24 cellular contexts compared by ENCODE assay signal in genomic region chr15:39270221-39270835, GRCh38.
DNase-seq lines count a peak whose midpoint lies in the region; ATAC-seq, FAIRE-seq and TF ChIP-seq lines count a peak whose summit lies in the region.
"Had no signal": no experiment of that assay in that cellular context is flagged by ENCODE, and none has a peak within 500 bp of the region (broad histone marks: within the 10 kb centered on the region; RNA-seq: fewer than 3 reads in every experiment).

No MANE protein-coding gene starts in this region.

- no peaks in the 10 kb centered on the region for H3K36me3 Mint-ChIP-seq in H9 (ENCODE audit: insufficient read depth in 1 of 3, low read depth in 3 of 3)
- H3K36me3 Mint-ChIP-seq: WTC11 had no signal

- H3K23ac ChIP-seq in H9 (ENCODE audit: insufficient read length, low read depth, low read length) = no peak overlapping the region

- BruUV-seq in endothelial cell of umbilical vein (replicated peaks; lab: Mats Ljungman, UMichigan) = TSS peak; percentile 47

- no peak overlapping the region for H3K4me3 ChIP-seq in endothelial cell of umbilical vein (replicated peaks in 1 of 3; ENCODE audit: insufficient read depth in 1 of 3, low read depth in 1 of 3, low read length in 3 of 3)
- no peak overlapping the region for H3K4me3 ChIP-seq in osteoblast (ENCODE audit: insufficient read depth, low read length)
- no peak overlapping the region for H3K4me3 ChIP-seq in H7 (ENCODE audit: insufficient read depth, low read depth, low read length)
- H3K4me3 ChIP-seq: esophagus squamous epithelium, heart left ventricle, prostate gland, upper lobe of left lung had no signal

- no peak for TF ChIP-seq CTCF in endothelial cell of umbilical vein (IDR thresholded peaks at IDR 0.05; ENCODE audit: extremely low read depth in 1 of 2, insufficient read depth in 1 of 2, low read depth in 1 of 2, low read length in 2 of 2)
- TF ChIP-seq CTCF in osteoblast (IDR thresholded peaks at IDR 0.05; ENCODE audit: extremely low read depth, low read depth, low read length) = no peak
- TF ChIP-seq CTCF in H9 (conservative IDR thresholded peaks at IDR 0.05) = no peak

- H2AFZ ChIP-seq in endothelial cell of umbilical vein (ENCODE audit: low read depth, low read length) = no peak overlapping the region
- H2AFZ ChIP-seq in osteoblast (ENCODE audit: low read length) = no peak overlapping the region
- no peak overlapping the region for H2AFZ ChIP-seq in H9 (ENCODE audit: low read length)

- H3K14ac ChIP-seq in H9 (ENCODE audit: insufficient read depth, low read length) = no peak overlapping the region

- H2BK20ac ChIP-seq in H9 (ENCODE audit: low read depth, low read length, poor library complexity, severe bottlenecking) = no peak overlapping the region

- H3K4ac ChIP-seq in H9 (ENCODE audit: low read depth, low read length) = no peak overlapping the region

- H3K27me3 ChIP-seq in endothelial cell of umbilical vein (ENCODE audit: control insufficient read depth in 2 of 2, insufficient read depth in 2 of 2, low read length in 2 of 2) (no peaks in the 10 kb centered on the region), osteoblast (ENCODE audit: insufficient read depth, low read length) (no peaks in the 10 kb centered on the region), H7 (ENCODE audit: control insufficient read depth, insufficient read depth, low read length) (no peaks in the 10 kb centered on the region), H9 (ENCODE audit: insufficient read depth, low read length) (no peaks in the 10 kb centered on the region)
- H3K27me3 ChIP-seq: esophagus squamous epithelium, heart left ventricle, upper lobe of left lung had no signal

- no peaks in the 10 kb centered on the region for H3K79me1 ChIP-seq in H9 (ENCODE audit: insufficient read depth, low read depth, low read length, poor library complexity, severe bottlenecking)

- H2BK120ac ChIP-seq in H9 (ENCODE audit: low read depth, low read length, poor library complexity, severe bottlenecking) = no peak overlapping the region

- H3K9me1 ChIP-seq in endothelial cell of umbilical vein (replicated peaks; ENCODE audit: control insufficient read depth, extremely low read depth, insufficient read depth, low read length) = no peaks in the 10 kb centered on the region

- DNase-seq in EH (ENCODE audit: low read depth) (peak; percentile 66), NCI-H69 (lab: John Stamatoyannopoulos, UW) (peak; percentile 88), endothelial cell of umbilical vein (ENCODE audit: low read depth, low spot score) (no peak), osteoblast (ENCODE audit: insufficient read length, low spot score, missing footprints) (peak; percentile 80), H7 (no peak), H9 (no peak), GF-D8 (lab: John Stamatoyannopoulos, UW) (no peak)
- DNase-seq: activated CD4-positive, alpha-beta memory T cell treated with anti-CD3 and anti-CD28 coated beads, Interleukin-2, amount 10 ng/mL, durations not matched to agents 7 days and 5 days; activated naive CD4-positive, alpha-beta T cell; DND-41; effector CD4-positive, alpha-beta T cell; esophagus squamous epithelium; heart left ventricle; midbrain; NCI-H1105; NCI-H2081 treated with DMSO at 0.1 percent for 48 hours; small intestine; stimulated activated CD4-positive, alpha-beta T cell treated with anti-CD3 and anti-CD28 coated beads, Interleukin-4, amount 100 ng/mL, for 24 hours; T-helper 2 cell; upper lobe of left lung had no signal

- H3K9me3 ChIP-seq in endothelial cell of umbilical vein (replicated peaks; ENCODE audit: control insufficient read depth, insufficient read depth, low read length) (no peaks in the 10 kb centered on the region), osteoblast (ENCODE audit: low read depth, low read length) (no peaks in the 10 kb centered on the region), H9 (ENCODE audit: control insufficient read depth, low read depth, low read length) (no peaks in the 10 kb centered on the region)
- H3K9me3 ChIP-seq: esophagus squamous epithelium, heart left ventricle, prostate gland, upper lobe of left lung had no signal

- no peak overlapping the region for H3T11ph ChIP-seq in H9 (ENCODE audit: low read length)

- no peak overlapping the region for H4K91ac ChIP-seq in H9 (ENCODE audit: insufficient read length, low read depth, low read length)

- H3K27me3 Mint-ChIP-seq in H9 (ENCODE audit: low read depth) = no peaks in the 10 kb centered on the region
- H3K27me3 Mint-ChIP-seq: activated CD4-positive, alpha-beta memory T cell treated with anti-CD3 and anti-CD28 coated beads, Interleukin-2, amount 10 ng/mL, durations not matched to agents 7 days and 5 days had no signal

- no peak overlapping the region for H2AK5ac ChIP-seq in H9 (ENCODE audit: insufficient read length, low read length)

- peak overlapping the region; percentile 44 for H3K9ac ChIP-seq in endothelial cell of umbilical vein (replicated peaks; ENCODE audit: extremely low read depth, insufficient read depth, low read length)
- H3K9ac ChIP-seq in H9 (ENCODE audit: extremely low read depth, insufficient read length, low read length) = no peak overlapping the region

- no peak overlapping the region for H4K8ac ChIP-seq in H9 (replicated peaks; ENCODE audit: insufficient read length, low read depth, low read length)

- dilution Hi-C loops in endothelial cell of umbilical vein (cut with MboI; ENCODE audit: extremely low pct_ligation_motif_present, low sequenced_read_pairs) = no loop called here

- H2BK5ac ChIP-seq in H9 (ENCODE audit: insufficient read length, low read length) = no peak overlapping the region

- H3K79me2 ChIP-seq in endothelial cell of umbilical vein (ENCODE audit: control insufficient read depth, insufficient read depth, low read length) = no peaks in the 10 kb centered on the region
- H3K79me2 ChIP-seq in osteoblast (ENCODE audit: insufficient read depth, low read length) = no peaks in the 10 kb centered on the region
- no peaks in the 10 kb centered on the region for H3K79me2 ChIP-seq in H9 (ENCODE audit: insufficient read depth, low read length)

- H3K4me3 Mint-ChIP-seq in H9 = no peak overlapping the region
- H3K4me3 Mint-ChIP-seq: activated CD4-positive, alpha-beta memory T cell treated with anti-CD3 and anti-CD28 coated beads, Interleukin-2, amount 10 ng/mL, durations not matched to agents 7 days and 5 days; WTC11 had no signal

- H2BK15ac ChIP-seq in H9 (ENCODE audit: low read depth, low read length) = no peak overlapping the region

- H3K9me3 Mint-ChIP-seq in H9 = no peaks in the 10 kb centered on the region
- H3K9me3 Mint-ChIP-seq: activated CD4-positive, alpha-beta memory T cell treated with anti-CD3 and anti-CD28 coated beads, Interleukin-2, amount 10 ng/mL, durations not matched to agents 7 days and 5 days; WTC11 had no signal

- H2BK12ac ChIP-seq in H9 (ENCODE audit: insufficient read length, low read depth, low read length) = no peak overlapping the region

- no peak overlapping the region for H4K5ac ChIP-seq in H9 (ENCODE audit: insufficient read length, low read depth, low read length)

- H3K36me3 ChIP-seq in endothelial cell of umbilical vein (ENCODE audit: control insufficient read depth in 2 of 2, extremely low read depth in 1 of 2, insufficient read depth in 2 of 2, low read length in 2 of 2) (no peaks in the 10 kb centered on the region), osteoblast (ENCODE audit: insufficient read depth, low read length) (no peaks in the 10 kb centered on the region), H7 (replicated peaks; ENCODE audit: control insufficient read depth, insufficient read depth, low read length) (no peaks in the 10 kb centered on the region)
- H3K36me3 ChIP-seq: esophagus squamous epithelium, heart left ventricle, prostate gland, upper lobe of left lung had no signal

- intact Hi-C loops in endothelial cell of umbilical vein (cut with micrococcal nuclease) = no loop called here

- H3K27ac ChIP-seq in endothelial cell of umbilical vein (ENCODE audit: insufficient read depth, low read depth, low read length) (peak overlapping the region; percentile 89), osteoblast (ENCODE audit: low read depth, low read length) (peak overlapping the region; percentile 98), H9 (ENCODE audit: insufficient read length, low read depth, low read length) (no peak overlapping the region)
- H3K27ac ChIP-seq: esophagus squamous epithelium, prostate gland, upper lobe of left lung had no signal

- H3K4me1 ChIP-seq in endothelial cell of umbilical vein (ENCODE audit: control insufficient read depth, extremely low read depth, insufficient read depth, low read length) (peaks cover 58% of the 10 kb centered on the region), osteoblast (ENCODE audit: insufficient read depth, low read length) (peaks cover 39% of the 10 kb centered on the region), H9 (ENCODE audit: insufficient read depth, low read length) (no peaks in the 10 kb centered on the region)
- H3K4me1 ChIP-seq: esophagus squamous epithelium had no signal

- CTCF ChIA-PET in endothelial cell of umbilical vein (lab: Charles Lee) = interaction anchor here (0.9 to 2.7 kb wide), 4 partner anchors 9 to 486 kb away, joined by 3 to 10 read pairs (median 3); no protein-coding TSS in a partner anchor

- TF ChIP-seq POLR2A in endothelial cell of umbilical vein (IDR thresholded peaks at IDR 0.05; ENCODE audit: low read depth, low read length) = no peak

- no peak overlapping the region for H3K18ac ChIP-seq in H9 (ENCODE audit: insufficient read length, low read depth, low read length)

- H4K20me1 ChIP-seq in endothelial cell of umbilical vein (replicated peaks; ENCODE audit: control insufficient read depth, extremely low read depth, insufficient read depth, low read length) = no peaks in the 10 kb centered on the region
- H4K20me1 ChIP-seq in osteoblast (ENCODE audit: insufficient read depth, low read length) = no peaks in the 10 kb centered on the region
- H4K20me1 ChIP-seq in H9 (ENCODE audit: control insufficient read depth, insufficient read depth, insufficient read length) = no peaks in the 10 kb centered on the region

- H3K4me1 Mint-ChIP-seq in H9 = peaks cover 7 to 8% of the 10 kb centered on the region in 2 experiments
- H3K4me1 Mint-ChIP-seq: activated CD4-positive, alpha-beta memory T cell treated with anti-CD3 and anti-CD28 coated beads, Interleukin-2, amount 10 ng/mL, durations not matched to agents 7 days and 5 days had no signal

- H3K56ac ChIP-seq in H9 (ENCODE audit: insufficient read length, low read depth, low read length) = no peak overlapping the region

- H3K27ac Mint-ChIP-seq in H9 = no peak overlapping the region
- H3K27ac Mint-ChIP-seq: activated CD4-positive, alpha-beta memory T cell treated with anti-CD3 and anti-CD28 coated beads, Interleukin-2, amount 10 ng/mL, durations not matched to agents 7 days and 5 days; WTC11 had no signal

- no peak for FAIRE-seq in endothelial cell of umbilical vein (lab: Jason Lieb, UNC)
- FAIRE-seq: small intestine had no signal

- POLR2A ChIA-PET in endothelial cell of umbilical vein (lab: Charles Lee) = interaction anchor here (1.5 kb wide), 1 partner anchor 311 kb away, joined by 7 read pairs; the partner anchor contains the start of gene THBS1

- no peaks in the 10 kb centered on the region for H3K23me2 ChIP-seq in H9 (ENCODE audit: insufficient read length, low read depth, low read length, poor library complexity, severe bottlenecking)

- ATAC-seq in HG03025 (IDR thresholded peaks at IDR 0.05; ENCODE audit: low FRiP score, unreplicated experiment) = no peak
- ATAC-seq: left lobe of liver, WTC11 had no signal

- H3K4me2 ChIP-seq in endothelial cell of umbilical vein (ENCODE audit: insufficient read depth, low read length) = peak overlapping the region; percentile 11
- peak overlapping the region; percentile 54 for H3K4me2 ChIP-seq in osteoblast (ENCODE audit: insufficient read depth, low read length)
- no peak overlapping the region for H3K4me2 ChIP-seq in H9 (ENCODE audit: insufficient read depth, insufficient read length, low read length)

Comparison
In these comparisons a context has a peak if more than half of its experiments do, and no peak if none do; other contexts are left out.
1. DNase-seq: peak in EH (single experiment), NCI-H69 (single experiment) and osteoblast (single experiment); none in endothelial cell of umbilical vein (single experiment), H7 (single experiment), H9 (single experiment) and GF-D8 (single experiment).